ENCODE assay signal across 16 cellular contexts in the genomic region with DNA sequence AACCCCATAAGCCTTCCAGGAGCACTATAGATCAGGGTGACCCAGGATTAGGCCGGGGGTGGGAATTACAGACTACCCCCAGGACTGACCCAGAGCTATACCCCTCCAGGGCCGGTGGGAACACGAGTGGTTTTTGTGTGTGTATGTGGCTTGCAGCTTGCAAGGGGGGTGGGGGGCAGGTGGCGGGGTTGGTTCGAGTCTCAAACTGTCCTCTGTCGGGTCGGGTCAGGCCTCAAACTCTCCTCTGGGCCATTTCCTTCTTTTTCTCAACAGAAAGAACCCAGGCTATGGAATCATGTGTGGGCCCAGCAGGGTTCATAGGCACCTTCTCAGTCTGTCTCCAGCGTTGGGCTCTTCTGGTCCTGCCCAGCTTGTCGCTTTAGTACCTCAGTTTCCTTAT.
"Had no signal": no experiment of that assay in that cellular context is flagged by ENCODE, and none has a peak within 500 bp of the region (broad histone marks: within the 10 kb centered on the region; RNA-seq: fewer than 3 reads in every experiment).

No MANE protein-coding gene starts in this region.

- H3K27ac Mint-ChIP-seq: nephron progenitor cell had no signal

- H3K4me3 ChIP-seq: cardiac muscle cell, esophagus muscularis mucosa, psoas muscle, SJSA1, stomach, thoracic aorta had no signal

- H3K27ac ChIP-seq: cardiac muscle cell, esophagus muscularis mucosa, psoas muscle, SJSA1 had no signal

- DNase-seq: activated CD4-positive, CD25-positive, alpha-beta regulatory T cell; activated CD8-positive, alpha-beta T cell treated with anti-CD3 and anti-CD28 coated beads for 36 hours; activated gamma-delta T cell treated with Interleukin-2 at 50 U/mL for 16 hours; activated T-cell treated with anti-CD3 and anti-CD28 coated beads, Interleukin-2, amount 50 U/mL, for 72 hours; hypothalamus; kidney glomerular epithelial cell; left ventricle myocardium superior; mesenchymal stem cell; nephron progenitor cell; stomach had no signal

- H3K9me3 ChIP-seq: esophagus muscularis mucosa, psoas muscle, stomach, thoracic aorta had no signal

- H3K36me3 ChIP-seq: cardiac muscle cell, esophagus muscularis mucosa, stomach, thoracic aorta had no signal

- ATAC-seq: activated CD8-positive, alpha-beta T cell treated with anti-CD3 and anti-CD28 coated beads for 36 hours; activated T-cell treated with anti-CD3 and anti-CD28 coated beads, Interleukin-2, amount 50 U/mL, for 72 hours; left ventricle myocardium superior; psoas muscle; sciatic nerve had no signal

- H3K9me3 Mint-ChIP-seq: activated CD8-positive, alpha-beta T cell treated with anti-CD3 and anti-CD28 coated beads for 36 hours; activated T-cell treated with anti-CD3 and anti-CD28 coated beads, Interleukin-2, amount 50 U/mL, for 72 hours had no signal

- H3K27me3 ChIP-seq: cardiac muscle cell, esophagus muscularis mucosa, SJSA1, stomach had no signal

- H3K27me3 Mint-ChIP-seq: activated CD8-positive, alpha-beta T cell treated with anti-CD3 and anti-CD28 coated beads for 36 hours had no signal

- H3K4me3 Mint-ChIP-seq: activated CD8-positive, alpha-beta T cell treated with anti-CD3 and anti-CD28 coated beads for 36 hours; nephron progenitor cell had no signal
